In the genomic region with DNA sequence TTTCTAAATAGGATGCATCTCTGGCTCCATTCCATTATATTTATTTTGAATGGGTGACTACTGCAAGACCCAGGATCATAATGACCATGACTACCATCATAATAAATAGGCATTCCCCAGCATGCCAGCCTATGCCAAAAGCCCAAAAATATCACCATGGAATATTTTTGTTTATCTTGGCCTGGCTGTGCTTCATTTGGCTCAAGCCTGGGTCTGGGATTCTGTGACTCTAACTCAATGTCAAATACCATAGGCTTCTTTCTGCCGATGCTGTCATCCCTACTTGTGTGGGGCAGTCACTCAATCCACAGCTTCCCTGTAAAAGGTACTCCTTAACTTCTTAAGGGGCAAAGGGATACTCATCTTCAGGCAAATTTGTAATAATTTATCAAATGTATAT, we compare ENCODE assay signal across 20 cellular contexts.
"Had no signal": no experiment of that assay in that cellular context is flagged by ENCODE, and none has a peak within 500 bp of the region (broad histone marks: within the 10 kb centered on the region; RNA-seq: fewer than 3 reads in every experiment).

No MANE protein-coding gene starts in this region.

- H3K4me3 ChIP-seq: esophagus squamous epithelium, upper lobe of left lung had no signal

- H3K27ac ChIP-seq: esophagus squamous epithelium, upper lobe of left lung had no signal

- ATAC-seq: activated CD8-positive, alpha-beta memory T cell treated with anti-CD3 and anti-CD28 coated beads, Interleukin-2, amount 10 ng/mL, durations not matched to agents 7 days and 5 days; effector memory CD8-positive, alpha-beta T cell; T-cell had no signal

- H3K27me3 ChIP-seq: esophagus squamous epithelium, upper lobe of left lung had no signal

- H3K4me1 ChIP-seq: esophagus squamous epithelium, upper lobe of left lung had no signal

- H3K36me3 ChIP-seq: esophagus squamous epithelium, upper lobe of left lung had no signal

- H3K9me3 ChIP-seq: esophagus squamous epithelium, upper lobe of left lung had no signal

- DNase-seq: activated B cell treated with CpG ODN at 0.5 μM for 24 hours; activated CD4-positive, alpha-beta memory T cell treated with anti-CD3 and anti-CD28 coated beads, Interleukin-2, amount 10 ng/mL, durations not matched to agents 7 days and 5 days; activated CD4-positive, alpha-beta T cell treated with anti-CD3 and anti-CD28 coated beads for 48 hours; activated CD8-positive, alpha-beta memory T cell treated with anti-CD3 and anti-CD28 coated beads, Interleukin-2, amount 10 ng/mL, durations not matched to agents 7 days and 5 days; activated naive CD4-positive, alpha-beta T cell; dermis blood vessel endothelial cell; effector memory CD8-positive, alpha-beta T cell; esophagus squamous epithelium; foreskin fibroblast; hippocampal formation; mammary epithelial cell; midbrain; nephron progenitor cell; nucleus accumbens; posterior cingulate gyrus; small intestine; stimulated activated CD4-positive, alpha-beta T cell treated with anti-CD3 and anti-CD28 coated beads, Interleukin-15, amount 100 ng/mL, for 24 hours; stimulated activated CD4-positive, alpha-beta T cell treated with anti-CD3 and anti-CD28 coated beads, Interleukin-2, amount 100 ng/mL, for 48 hours; T-cell; upper lobe of left lung had no signal
